ENCODE assay signal across 33 cellular contexts in the genomic region with DNA sequence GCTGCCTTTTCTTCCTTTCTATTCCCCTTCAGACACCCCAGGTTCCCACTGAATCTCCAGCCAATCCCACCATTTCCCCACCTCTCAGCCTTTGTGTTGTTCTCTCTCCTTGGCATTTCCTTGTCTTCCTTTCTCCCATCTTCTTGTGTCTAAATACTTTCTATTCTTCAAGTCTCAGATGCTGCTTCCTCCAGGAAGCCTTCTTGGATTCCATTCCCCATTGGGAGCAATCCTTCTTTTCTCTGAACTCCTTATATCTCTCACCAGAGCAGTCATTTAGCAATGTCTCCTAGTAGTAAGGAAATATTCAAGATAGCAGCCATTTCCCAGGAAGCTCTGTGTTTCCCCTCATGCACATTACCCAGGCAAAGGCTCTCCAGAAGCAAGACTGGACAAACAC. TPM values are rescaled to one million over a fixed set of nuclear protein-coding genes. Genes with fewer than 3 reads are reported as not detected.
"Had no signal": no experiment of that assay in that cellular context is flagged by ENCODE, and none has a peak within 500 bp of the region (broad histone marks: within the 10 kb centered on the region; RNA-seq: fewer than 3 reads in every experiment).

No MANE protein-coding gene starts in this region.

- H3K27ac ChIP-seq: ascending aorta, VCaP had no signal

- H3K4me3 ChIP-seq: ascending aorta had no signal

- H3K36me3 ChIP-seq: ascending aorta had no signal

- ATAC-seq: activated CD8-positive, alpha-beta T cell treated with anti-CD3 and anti-CD28 coated beads for 36 hours; activated naive CD8-positive, alpha-beta T cell treated with anti-CD3 and anti-CD28 coated beads, Interleukin-2, amount 50 U/mL, for 24 hours had no signal

- H3K36me3 Mint-ChIP-seq: activated CD4-positive, alpha-beta memory T cell treated with anti-CD3 and anti-CD28 coated beads for 36 hours; activated naive CD4-positive, alpha-beta T cell treated with anti-CD3 and anti-CD28 coated beads, Interleukin-2, amount 10 ng/mL, durations not matched to agents 7 days and 5 days; activated naive CD4-positive, alpha-beta T cell treated with anti-CD3 and anti-CD28 coated beads, Interleukin-2, amount 50 U/mL, for 24 hours; activated naive CD8-positive, alpha-beta T cell; activated naive CD8-positive, alpha-beta T cell treated with anti-CD3 and anti-CD28 coated beads, Interleukin-2, amount 10 ng/mL, durations not matched to agents 7 days and 5 days; brain had no signal

- H3K27me3 ChIP-seq: ascending aorta had no signal

- H3K9me3 Mint-ChIP-seq: activated B cell treated with CpG ODN at 0.5 μM for 24 hours; activated CD4-positive, alpha-beta memory T cell treated with anti-CD3 and anti-CD28 coated beads for 36 hours; activated CD4-positive, alpha-beta T cell treated with anti-CD3 and anti-CD28 coated beads, Interleukin-2, amount 10 ng/mL, durations not matched to agents 24 days and 14 days; activated CD8-positive, alpha-beta T cell treated with anti-CD3 and anti-CD28 coated beads for 36 hours; activated naive CD4-positive, alpha-beta T cell treated with anti-CD3 and anti-CD28 coated beads, Interleukin-2, amount 10 ng/mL, durations not matched to agents 7 days and 5 days; activated naive CD4-positive, alpha-beta T cell treated with anti-CD3 and anti-CD28 coated beads, Interleukin-2, amount 50 U/mL, for 24 hours; activated naive CD8-positive, alpha-beta T cell treated with anti-CD3 and anti-CD28 coated beads, Interleukin-2, amount 10 ng/mL, durations not matched to agents 7 days and 5 days; activated naive CD8-positive, alpha-beta T cell treated with anti-CD3 and anti-CD28 coated beads, Interleukin-2, amount 50 U/mL, for 24 hours; activated T-helper 2 cell treated with anti-CD3 and anti-CD28 coated beads, Interferon-gamma antibody, Interleukin-2, Interleukin-4, amounts not matched to agents 10 μg/mL and 5 μg/mL and 100 μg/mL, durations not matched to agents 14 hours and 24 hours and 36 hours; T-helper 1 cell treated with Interleukin-12 subunit alpha and Interleukin-12 subunit beta and Interleukin-4 antibody, amounts not matched to agents 30 μg/mL and 1 μg/mL, for 36 hours; T-helper 2 cell treated with Interferon-gamma antibody and Interleukin-4, amounts not matched to agents 5 μg/mL and 100 μg/mL, for 36 hours had no signal

- H3K9me3 ChIP-seq: ascending aorta had no signal

- DNase-seq: activated B cell treated with CpG ODN at 0.5 μM for 24 hours; activated CD4-positive, alpha-beta memory T cell treated with anti-CD3 and anti-CD28 coated beads for 36 hours; activated CD4-positive, alpha-beta T cell treated with anti-CD3 and anti-CD28 coated beads for 4 hours; activated CD4-positive, alpha-beta T cell treated with anti-CD3 and anti-CD28 coated beads, Interleukin-2, amount 10 ng/mL, durations not matched to agents 24 days and 14 days; activated CD4-positive, alpha-beta T cell treated with anti-CD3 and anti-CD28 coated beads, Interleukin-2, amount 50 U/mL, for 1 hour; activated CD4-positive, alpha-beta T cell treated with anti-CD3 and anti-CD28 coated beads, Interleukin-2, amount 50 U/mL, for 4 hours; activated CD4-positive, CD25-positive, alpha-beta regulatory T cell treated with anti-CD3 and anti-CD28 coated beads, Interleukin-2, amount 50 U/mL, for 72 hours; activated CD8-positive, alpha-beta memory T cell treated with anti-CD3 and anti-CD28 coated beads, Interleukin-2, amount 50 U/mL, for 4 hours; activated CD8-positive, alpha-beta T cell treated with anti-CD3 and anti-CD28 coated beads for 36 hours; activated effector memory CD4-positive, alpha-beta T cell treated with Interleukin-2 at 50 U/mL for 16 hours; activated gamma-delta T cell; activated naive CD4-positive, alpha-beta T cell treated with anti-CD3 and anti-CD28 coated beads, Interleukin-2, amount 10 ng/mL, durations not matched to agents 7 days and 5 days; activated naive CD4-positive, alpha-beta T cell treated with Interleukin-2 at 50 U/mL for 16 hours; activated naive CD8-positive, alpha-beta T cell treated with anti-CD3 and anti-CD28 coated beads, Interleukin-2, amount 10 ng/mL, durations not matched to agents 7 days and 5 days; activated naive CD8-positive, alpha-beta T cell treated with anti-CD3 and anti-CD28 coated beads, Interleukin-2, amount 50 U/mL, for 24 hours; activated T-cell treated with anti-CD3 and anti-CD28 coated beads for 4 hours; activated T-cell treated with anti-CD3 and anti-CD28 coated beads, Interleukin-2, amount 50 U/mL, for 1 hour; activated T-cell treated with anti-CD3 and anti-CD28 coated beads, Interleukin-2, amount 50 U/mL, for 48 hours; amygdala; anterior cingulate cortex; central memory CD4-positive, alpha-beta T cell; T-helper 1 cell; T-helper 2 cell; T-helper 9 cell had no signal

- H3K4me3 Mint-ChIP-seq: activated B cell treated with CpG ODN at 0.5 μM for 24 hours; activated CD4-positive, alpha-beta memory T cell treated with anti-CD3 and anti-CD28 coated beads for 36 hours; activated CD4-positive, alpha-beta T cell treated with anti-CD3 and anti-CD28 coated beads, Interleukin-2, amount 10 ng/mL, durations not matched to agents 24 days and 14 days; activated CD8-positive, alpha-beta T cell treated with anti-CD3 and anti-CD28 coated beads for 36 hours; activated naive CD4-positive, alpha-beta T cell treated with anti-CD3 and anti-CD28 coated beads, Interleukin-2, amount 10 ng/mL, durations not matched to agents 7 days and 5 days; activated naive CD4-positive, alpha-beta T cell treated with anti-CD3 and anti-CD28 coated beads, Interleukin-2, amount 50 U/mL, for 24 hours; activated naive CD8-positive, alpha-beta T cell; activated naive CD8-positive, alpha-beta T cell treated with anti-CD3 and anti-CD28 coated beads, Interleukin-2, amount 10 ng/mL, durations not matched to agents 7 days and 5 days; activated naive CD8-positive, alpha-beta T cell treated with anti-CD3 and anti-CD28 coated beads, Interleukin-2, amount 50 U/mL, for 24 hours; T-helper 1 cell treated with Interleukin-12 subunit alpha and Interleukin-12 subunit beta and Interleukin-4 antibody, amounts not matched to agents 30 μg/mL and 1 μg/mL, for 36 hours; T-helper 2 cell treated with Interferon-gamma antibody and Interleukin-4, amounts not matched to agents 5 μg/mL and 100 μg/mL, for 36 hours had no signal

- H3K27ac Mint-ChIP-seq: activated B cell treated with CpG ODN at 0.5 μM for 24 hours; activated CD4-positive, alpha-beta memory T cell treated with anti-CD3 and anti-CD28 coated beads for 36 hours; activated CD4-positive, alpha-beta T cell treated with anti-CD3 and anti-CD28 coated beads, Interleukin-2, amount 10 ng/mL, durations not matched to agents 24 days and 14 days; activated CD8-positive, alpha-beta T cell treated with anti-CD3 and anti-CD28 coated beads for 36 hours; activated naive CD4-positive, alpha-beta T cell treated with anti-CD3 and anti-CD28 coated beads, Interleukin-2, amount 10 ng/mL, durations not matched to agents 7 days and 5 days; activated naive CD4-positive, alpha-beta T cell treated with anti-CD3 and anti-CD28 coated beads, Interleukin-2, amount 50 U/mL, for 24 hours; activated naive CD8-positive, alpha-beta T cell; activated naive CD8-positive, alpha-beta T cell treated with anti-CD3 and anti-CD28 coated beads, Interleukin-2, amount 10 ng/mL, durations not matched to agents 7 days and 5 days; activated naive CD8-positive, alpha-beta T cell treated with anti-CD3 and anti-CD28 coated beads, Interleukin-2, amount 50 U/mL, for 24 hours; activated T-helper 2 cell treated with anti-CD3 and anti-CD28 coated beads, Interferon-gamma antibody, Interleukin-2, Interleukin-4, amounts not matched to agents 10 μg/mL and 5 μg/mL and 100 μg/mL, durations not matched to agents 14 hours and 24 hours and 36 hours; T-helper 1 cell treated with Interleukin-12 subunit alpha and Interleukin-12 subunit beta and Interleukin-4 antibody, amounts not matched to agents 30 μg/mL and 1 μg/mL, for 36 hours; T-helper 2 cell treated with Interferon-gamma antibody and Interleukin-4, amounts not matched to agents 5 μg/mL and 100 μg/mL, for 36 hours had no signal

RNA-seq across cellular contexts. Expression of a gene that starts 15.4 kb away (rescaled TPM):
- total RNA-seq: activated B cell treated with CpG ODN at 0.5 μM for 24 hours; activated CD8-positive, alpha-beta memory T cell treated with anti-CD3 and anti-CD28 coated beads for 36 hours; ascending aorta had no signal

RNA-seq across cellular contexts. Expression of a gene that starts 36.8 kb away (rescaled TPM):
- total RNA-seq: activated B cell treated with CpG ODN at 0.5 μM for 24 hours; activated CD8-positive, alpha-beta memory T cell treated with anti-CD3 and anti-CD28 coated beads for 36 hours; activated CD8-positive, alpha-beta T cell treated with anti-CD3 and anti-CD28 coated beads for 36 hours; activated T-helper 2 cell treated with anti-CD3 and anti-CD28 coated beads, Interferon-gamma antibody, Interleukin-2, Interleukin-4, amounts not matched to agents 10 μg/mL and 5 μg/mL and 100 μg/mL, durations not matched to agents 14 hours and 24 hours and 36 hours had no signal
